In the genomic region with DNA sequence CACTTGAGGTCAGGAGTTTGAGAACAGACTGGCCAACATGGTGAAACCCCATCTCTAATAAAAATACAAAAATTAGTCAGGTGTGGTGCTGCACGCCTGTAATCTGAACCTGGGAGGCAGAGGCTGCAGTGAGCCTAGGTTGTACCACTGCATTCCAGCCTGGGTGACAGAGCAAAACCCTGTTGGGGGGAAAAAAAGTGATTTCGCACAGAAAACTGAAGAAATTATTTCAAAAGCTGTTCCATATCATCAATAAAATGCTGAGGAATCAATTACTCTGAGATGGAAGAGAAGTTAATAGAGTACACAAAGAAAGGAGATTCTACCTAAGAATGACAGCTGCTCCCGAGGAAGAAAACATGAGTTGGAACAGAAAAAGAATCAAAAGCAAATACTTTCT, we compare ENCODE assay signal across 27 cellular contexts.
"Had no signal": no experiment of that assay in that cellular context is flagged by ENCODE, and none has a peak within 500 bp of the region (broad histone marks: within the 10 kb centered on the region; RNA-seq: fewer than 3 reads in every experiment).

No MANE protein-coding gene starts in this region.

- H3K4me3 Mint-ChIP-seq: naive B cell; natural killer cell treated with Interleukin-12 subunit alpha and Interleukin-12 subunit beta and Interleukin-15 and Interleukin-18, amount 100 ng/mL, for 72 hours; stimulated activated naive B cell treated with anti-CD40 and anti-IgM and Interleukin-4, amounts not matched to agents 10 μg/mL and 1 μg/mL and 100 μg/mL, for 72 hours; stimulated activated naive CD8-positive, alpha-beta T cell treated with anti-CD3 and anti-CD28 coated beads, Interleukin-15, Interleukin-2, amounts not matched to agents 100 ng/mL and 50 ng/mL, for 24 hours had no signal

- H3K4me1 ChIP-seq: foreskin keratinocyte, heart right ventricle, lower lobe of right lung, prostate gland, right atrium auricular region, transverse colon had no signal

- H3K9me3 ChIP-seq: esophagus muscularis mucosa, lower lobe of right lung, prostate gland, right atrium auricular region, sigmoid colon, thoracic aorta, transverse colon, vagina had no signal

- H3K27ac ChIP-seq: coronary artery, esophagus muscularis mucosa, foreskin keratinocyte, heart right ventricle, lower lobe of right lung, prostate gland, right atrium auricular region, sigmoid colon, skin epidermis, thoracic aorta, transverse colon, vagina had no signal

- ATAC-seq: foreskin keratinocyte; heart right ventricle; left colon; left ventricle myocardium superior; lower lobe of right lung; natural killer cell treated with Interleukin-12 subunit alpha and Interleukin-12 subunit beta and Interleukin-15 and Interleukin-18, amount 100 ng/mL, for 72 hours; stimulated activated naive B cell treated with anti-CD40 and anti-IgM and Interleukin-4, amounts not matched to agents 10 μg/mL and 1 μg/mL and 100 μg/mL, for 72 hours had no signal

- H3K36me3 ChIP-seq: esophagus muscularis mucosa, heart right ventricle, lower lobe of right lung, prostate gland, right atrium auricular region, sigmoid colon, thoracic aorta, transverse colon, vagina had no signal

- H3K27ac Mint-ChIP-seq: naive B cell; natural killer cell treated with Interleukin-12 subunit alpha and Interleukin-12 subunit beta and Interleukin-15 and Interleukin-18, amount 100 ng/mL, for 72 hours; stimulated activated naive B cell treated with anti-CD40 and anti-IgM and Interleukin-4, amounts not matched to agents 10 μg/mL and 1 μg/mL and 100 μg/mL, for 72 hours; stimulated activated naive CD8-positive, alpha-beta T cell treated with anti-CD3 and anti-CD28 coated beads, Interleukin-15, Interleukin-2, amounts not matched to agents 100 ng/mL and 50 ng/mL, for 24 hours had no signal

- H3K9me3 Mint-ChIP-seq: stimulated activated naive B cell treated with anti-CD40 and anti-IgM and Interleukin-4, amounts not matched to agents 10 μg/mL and 1 μg/mL and 100 μg/mL, for 72 hours had no signal

- FAIRE-seq: endothelial cell of umbilical vein, islet of Langerhans had no signal

- H3K4me1 Mint-ChIP-seq: naive B cell; stimulated activated naive B cell treated with anti-CD40 and anti-IgM and Interleukin-4, amounts not matched to agents 10 μg/mL and 1 μg/mL and 100 μg/mL, for 72 hours had no signal

- H3K27me3 Mint-ChIP-seq: naive B cell; natural killer cell treated with Interleukin-12 subunit alpha and Interleukin-12 subunit beta and Interleukin-15 and Interleukin-18, amount 100 ng/mL, for 72 hours; stimulated activated naive B cell treated with anti-CD40 and anti-IgM and Interleukin-4, amounts not matched to agents 10 μg/mL and 1 μg/mL and 100 μg/mL, for 72 hours; stimulated activated naive CD8-positive, alpha-beta T cell treated with anti-CD3 and anti-CD28 coated beads, Interleukin-15, Interleukin-2, amounts not matched to agents 100 ng/mL and 50 ng/mL, for 24 hours had no signal

- H3K4me3 ChIP-seq: coronary artery, esophagus muscularis mucosa, heart right ventricle, lower lobe of right lung, prostate gland, right atrium auricular region, sigmoid colon, skin epidermis, thoracic aorta, transverse colon, vagina had no signal

- H3K36me3 Mint-ChIP-seq: naive B cell; natural killer cell treated with Interleukin-12 subunit alpha and Interleukin-12 subunit beta and Interleukin-15 and Interleukin-18, amount 100 ng/mL, for 72 hours; stimulated activated naive B cell treated with anti-CD40 and anti-IgM and Interleukin-4, amounts not matched to agents 10 μg/mL and 1 μg/mL and 100 μg/mL, for 72 hours had no signal

- DNase-seq: dermis blood vessel endothelial cell; effector memory CD4-positive, alpha-beta T cell; foreskin keratinocyte; glutamatergic neuron; heart right ventricle; hippocampal formation; left colon; left ventricle myocardium superior; lower lobe of right lung; naive B cell; nucleus accumbens; sigmoid colon; stimulated activated CD4-positive, alpha-beta T cell treated with anti-CD3 and anti-CD28 coated beads, Interleukin-15, amount 100 ng/mL, for 24 hours; stimulated activated CD4-positive, alpha-beta T cell treated with anti-CD3 and anti-CD28 coated beads, Interleukin-2, amount 100 ng/mL, for 48 hours; stimulated activated naive B cell treated with anti-CD40 and anti-IgM and Interleukin-4, amounts not matched to agents 10 μg/mL and 1 μg/mL and 100 μg/mL, for 72 hours; transverse colon had no signal

- H3K27me3 ChIP-seq: esophagus muscularis mucosa, foreskin keratinocyte, heart right ventricle, right atrium auricular region, sigmoid colon, transverse colon, vagina had no signal
